Comparison of ENCODE assay signal across 23 cellular contexts in genomic region chr6:34554593-34555322, GRCh38. TPM values are rescaled to one million over a fixed set of nuclear protein-coding genes. Genes with fewer than 3 reads are reported as not detected.
DNase-seq lines count a peak whose midpoint lies in the region; ATAC-seq and TF ChIP-seq lines count a peak whose summit lies in the region.
"Had no signal": no experiment of that assay in that cellular context is flagged by ENCODE, and none has a peak within 500 bp of the region (broad histone marks: within the 10 kb centered on the region; RNA-seq: fewer than 3 reads in every experiment).

No MANE protein-coding gene starts in this region.

- H3K27me3 ChIP-seq in stomach (no peaks in the 10 kb centered on the region), HAP-1 (ENCODE audit: low read depth) (no peaks in the 10 kb centered on the region)
- H3K27me3 ChIP-seq: gastroesophageal sphincter, vagina had no signal

- H3K4me1 ChIP-seq in stomach (peaks cover 0 to 66% (median 53%) of the 10 kb centered on the region in 4 donors), HAP-1 (no peaks in the 10 kb centered on the region)
- H3K4me1 ChIP-seq: gastroesophageal sphincter, vagina had no signal

- DNase-seq in activated naive CD4-positive, alpha-beta T cell treated with anti-CD3 and anti-CD28 coated beads, Interleukin-2, amount 10 ng/mL, durations not matched to agents 7 days and 5 days, result peak; percentile 31
- DNase-seq in activated naive CD4-positive, alpha-beta T cell (lab: John Stamatoyannopoulos, UW), result no peak
- DNase-seq in NCI-H69 (lab: John Stamatoyannopoulos, UW), result peak; percentile 18
- no peak for DNase-seq in epithelial cell of prostate (ENCODE audit: low read depth, low spot score)
- DNase-seq in stomach, result no peak
- no peak for DNase-seq in HAP-1 (ENCODE audit: low spot score in 2 of 2)
- DNase-seq in C1 segment of cervical spinal cord (lab: John Stamatoyannopoulos, UW), result no peak
- DNase-seq: activated B cell treated with CpG ODN at 0.5 μM for 24 hours; COR-L47; EL; mesendoderm; NCI-H1694; stimulated activated CD4-positive, alpha-beta T cell treated with anti-CD3 and anti-CD28 coated beads, Interleukin-4, amount 100 ng/mL, for 4 hours; substantia nigra had no signal

- intact Hi-C loops in stomach (cut with DNase I; ENCODE audit: low total_unique reads), result no loop called here

- peak overlapping the region; percentile 35 to 53 (median 43) for H3K4me3 ChIP-seq in stomach
- H3K4me3 ChIP-seq in HAP-1, result no peak overlapping the region
- H3K4me3 ChIP-seq: gastroesophageal sphincter, SK-N-MC, vagina had no signal

- in situ Hi-C loops in HAP-1 (cut with MboI; ENCODE audit: low sequenced_read_pairs), result no loop called here

- H3K4me1 Mint-ChIP-seq in activated naive CD4-positive, alpha-beta T cell treated with anti-CD3 and anti-CD28 coated beads, Interleukin-2, amount 10 ng/mL, durations not matched to agents 7 days and 5 days, result peaks cover 15% of the 10 kb centered on the region

- H3K27ac ChIP-seq in epithelial cell of prostate (peak overlapping the region; percentile 68), stomach (peak overlapping the region; percentile 69 to 88 (median 82))
- H3K27ac ChIP-seq: gastroesophageal sphincter, SK-N-MC, vagina had no signal

- peak overlapping the region; percentile 19 for H3K27ac Mint-ChIP-seq in activated naive CD4-positive, alpha-beta T cell treated with anti-CD3 and anti-CD28 coated beads, Interleukin-2, amount 10 ng/mL, durations not matched to agents 7 days and 5 days
- H3K27ac Mint-ChIP-seq: activated B cell treated with CpG ODN at 0.5 μM for 24 hours; activated T-helper 1 cell treated with anti-CD3 and anti-CD28 coated beads, Interleukin-12 subunit alpha, Interleukin-12 subunit beta, Interleukin-2, Interleukin-4 antibody, amounts not matched to agents 30 ng/mL and 10 ng/mL and 1 ng/mL, durations not matched to agents 14 hours and 24 hours and 36 hours; T-helper 2 cell treated with Interferon-gamma antibody and Interleukin-4, amounts not matched to agents 5 μg/mL and 100 μg/mL, for 36 hours had no signal

- H3K36me3 ChIP-seq in stomach (no peaks in the 10 kb centered on the region), HAP-1 (replicated peaks) (no peaks in the 10 kb centered on the region)
- H3K36me3 ChIP-seq: gastroesophageal sphincter, vagina had no signal

- CTCF ChIA-PET in activated naive CD4-positive, alpha-beta T cell treated with anti-CD3 and anti-CD28 coated beads, Interleukin-2, amount 10 ng/mL, durations not matched to agents 7 days and 5 days (lab: Charles Lee), result interaction anchor here (1.4 to 1.6 kb wide), 2 partner anchors 27 to 94 kb away, joined by 4 to 7 read pairs; no protein-coding TSS in a partner anchor

- no peak for TF ChIP-seq POLR2A in stomach (IDR thresholded peaks at IDR 0.05)

- no peak for TF ChIP-seq CTCF in stomach (IDR thresholded peaks at IDR 0.05)

- WGBS in stomach, 5 donors, result 31 to 60% (median 46%) methylated on average over 10 to 20 of the region's 20 CpGs

- H3K4me3 Mint-ChIP-seq in activated naive CD4-positive, alpha-beta T cell treated with anti-CD3 and anti-CD28 coated beads, Interleukin-2, amount 10 ng/mL, durations not matched to agents 7 days and 5 days, result no peak overlapping the region
- H3K4me3 Mint-ChIP-seq: activated B cell treated with CpG ODN at 0.5 μM for 24 hours; activated T-helper 1 cell treated with anti-CD3 and anti-CD28 coated beads, Interleukin-12 subunit alpha, Interleukin-12 subunit beta, Interleukin-2, Interleukin-4 antibody, amounts not matched to agents 30 ng/mL and 10 ng/mL and 1 ng/mL, durations not matched to agents 14 hours and 24 hours and 36 hours; T-helper 2 cell treated with Interferon-gamma antibody and Interleukin-4, amounts not matched to agents 5 μg/mL and 100 μg/mL, for 36 hours had no signal

- H3K27me3 Mint-ChIP-seq in activated naive CD4-positive, alpha-beta T cell treated with anti-CD3 and anti-CD28 coated beads, Interleukin-2, amount 10 ng/mL, durations not matched to agents 7 days and 5 days, result peaks cover 44% of the 10 kb centered on the region
- H3K27me3 Mint-ChIP-seq: activated B cell treated with CpG ODN at 0.5 μM for 24 hours had no signal

- ATAC-seq in HG03432 (IDR thresholded peaks at IDR 0.05; ENCODE audit: unreplicated experiment), result no peak
- ATAC-seq: gastroesophageal sphincter had no signal

- H3K36me3 Mint-ChIP-seq in activated naive CD4-positive, alpha-beta T cell treated with anti-CD3 and anti-CD28 coated beads, Interleukin-2, amount 10 ng/mL, durations not matched to agents 7 days and 5 days, result no peaks in the 10 kb centered on the region

- no peak for TF ChIP-seq EP300 in stomach (IDR thresholded peaks at IDR 0.05)

- H3K9me3 ChIP-seq in stomach (peaks cover 0 to 8% (median 6%) of the 10 kb centered on the region in 4 donors), HAP-1 (no peaks in the 10 kb centered on the region)
- H3K9me3 ChIP-seq: vagina had no signal

- H3K9me3 Mint-ChIP-seq in activated naive CD4-positive, alpha-beta T cell treated with anti-CD3 and anti-CD28 coated beads, Interleukin-2, amount 10 ng/mL, durations not matched to agents 7 days and 5 days, result no peaks in the 10 kb centered on the region
- H3K9me3 Mint-ChIP-seq: activated B cell treated with CpG ODN at 0.5 μM for 24 hours; activated T-helper 1 cell treated with anti-CD3 and anti-CD28 coated beads, Interleukin-12 subunit alpha, Interleukin-12 subunit beta, Interleukin-2, Interleukin-4 antibody, amounts not matched to agents 30 ng/mL and 10 ng/mL and 1 ng/mL, durations not matched to agents 14 hours and 24 hours and 36 hours; T-helper 2 cell treated with Interferon-gamma antibody and Interleukin-4, amounts not matched to agents 5 μg/mL and 100 μg/mL, for 36 hours had no signal

RNA-seq across cellular contexts. Expression of gene SPDEF, which starts 1.4 kb away (rescaled TPM):
- 100 to 1,000 TPM in 1 of 5 donors, 10 to 100 TPM in 1, 1 to 10 TPM in 3; 2.2 to 129 (median 9.9) TPM for total RNA-seq in stomach
- polyA plus RNA-seq in stomach, result 10 to 100 TPM; 34.8 to 59.3 (median 36.7) TPM
- total RNA-seq: activated CD8-positive, alpha-beta memory T cell treated with anti-CD3 and anti-CD28 coated beads for 36 hours; activated T-helper 1 cell treated with anti-CD3 and anti-CD28 coated beads, Interleukin-12 subunit alpha, Interleukin-12 subunit beta, Interleukin-2, Interleukin-4 antibody, amounts not matched to agents 30 ng/mL and 10 ng/mL and 1 ng/mL, durations not matched to agents 14 hours and 24 hours and 36 hours; dermis microvascular lymphatic vessel endothelial cell; pulmonary artery endothelial cell; vagina had no signal

Comparison
In these comparisons a context has a peak if more than half of its experiments do, and no peak if none do; other contexts are left out.
1. DNase-seq: peak in activated naive CD4-positive, alpha-beta T cell treated with anti-CD3 and anti-CD28 coated beads, Interleukin-2, amount 10 ng/mL, durations not matched to agents 7 days and 5 days (single experiment) and NCI-H69 (single experiment); none in activated naive CD4-positive, alpha-beta T cell (0 of 4), epithelial cell of prostate (single experiment), stomach (single experiment), HAP-1 (0 of 2) and C1 segment of cervical spinal cord (0 of 14).